Comparison of ENCODE assay signal across 8 cellular contexts in the genomic region with DNA sequence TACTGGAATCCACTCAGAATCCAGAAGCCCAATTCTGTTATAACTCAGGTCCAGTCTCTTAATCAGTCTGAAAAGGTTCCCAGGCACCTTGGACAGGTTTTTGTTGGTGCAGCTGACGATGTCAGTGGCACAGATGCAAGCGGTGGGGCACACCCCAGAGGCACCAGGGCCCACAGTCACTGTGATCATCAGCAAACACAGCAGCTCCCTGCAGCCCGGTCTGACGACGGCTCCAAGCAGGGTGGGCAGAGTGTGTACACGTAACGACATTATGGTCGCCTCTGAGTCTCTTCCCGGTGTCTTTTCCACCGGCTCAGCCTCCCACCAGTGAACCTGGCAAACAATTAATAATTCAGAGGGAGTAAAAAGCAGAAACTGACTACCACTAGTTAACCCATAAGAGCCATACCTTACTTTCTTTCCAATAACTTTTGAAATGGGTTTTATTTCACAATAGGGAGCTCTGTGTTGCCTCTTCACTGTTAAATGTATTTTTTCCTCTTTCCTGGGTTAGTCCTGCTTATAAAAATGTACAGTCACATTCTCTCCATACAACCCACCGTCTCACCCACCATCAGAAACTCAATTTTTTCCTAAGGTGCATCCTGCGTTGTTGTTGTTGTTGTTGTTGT. TPM values are rescaled to one million over a fixed set of nuclear protein-coding genes. Genes with fewer than 3 reads are reported as not detected.
DNase-seq lines count a peak whose midpoint lies in the region; ATAC-seq and TF ChIP-seq lines count a peak whose summit lies in the region.

No MANE protein-coding gene starts in this region.

- H3K9me3 Mint-ChIP-seq in immature natural killer cell = no peaks in the 10 kb centered on the region

- 0 out of 2 replicates have a peak, but pooled peaks cover 3% of the 10 kb centered on the region for H3K9me3 ChIP-seq in PC-9 (ENCODE audit: insufficient read depth, low read depth)
- H3K9me3 ChIP-seq in adrenal gland (replicated peaks in 1 of 3) = no peaks in the 10 kb centered on the region

- TF ChIP-seq CTCF in GM10266 (IDR thresholded peaks at IDR 0.05; ENCODE audit: control insufficient read depth, insufficient read depth, low read depth, missing control alignments) (no peak), PC-9 (conservative IDR thresholded peaks at IDR 0.05) (no peak), adrenal gland (IDR thresholded peaks at IDR 0.05) (no peak)

- peaks cover 5 to 13% (median 7%) of the 10 kb centered on the region in 3 donors for H3K27me3 Mint-ChIP-seq in immature natural killer cell (ENCODE audit: low read depth in 3 of 3)

- H3K27ac ChIP-seq in PC-9 (peak overlapping the region; percentile 98), adrenal gland (peak overlapping the region; percentile 15 to 93 (median 90))

- ATAC-seq in GM18858 (IDR thresholded peaks at IDR 0.05; ENCODE audit: unreplicated experiment) (no peak), GM18502 (IDR thresholded peaks at IDR 0.05; ENCODE audit: poor library complexity, unreplicated experiment) (no peak)

- peaks cover 31% of the 10 kb centered on the region for H3K36me3 ChIP-seq in PC-9 (ENCODE audit: low read depth)
- H3K36me3 ChIP-seq in adrenal gland (replicated peaks in 1 of 2) = no peaks in the 10 kb centered on the region

- peak overlapping the region; percentile 96 for H3K4me2 ChIP-seq in PC-9

- H3K4me3 ChIP-seq in PC-9 = peak overlapping the region; percentile 96
- peak overlapping the region in 3 of 4 donors; percentile 56 to 90 (median 58) for H3K4me3 ChIP-seq in adrenal gland

- CTCF ChIA-PET in PC-9 (lab: Charles Lee) = interaction anchor here (0.6 to 1.1 kb wide), 3 partner anchors 9 to 367 kb away, joined by 3 to 5 read pairs (median 3); no protein-coding TSS in a partner anchor

- intact Hi-C loops in PC-9 (cut with micrococcal nuclease; ENCODE audit: unreplicated experiment) = loop anchor here (1.0 to 5.0 kb wide), 4 partner anchors 192 to 1087 kb away; a partner anchor contains a TSS
- intact Hi-C loops in adrenal gland (cut with DNase I) = loop anchor here in 1 of 2 donors (5.0 to 10.0 kb wide), 2 partner anchors 42 to 146 kb away; no protein-coding TSS in a partner anchor

- peak overlapping the region; percentile 79 to 96 (median 84) for H3K27ac Mint-ChIP-seq in immature natural killer cell

- H3F3A ChIP-seq in PC-9 (ENCODE audit: insufficient read depth, low read depth) = peaks cover 41% of the 10 kb centered on the region

- peaks cover 43% of the 10 kb centered on the region for H3K4me1 ChIP-seq in PC-9 (replicated peaks; ENCODE audit: insufficient read depth)
- peaks cover 6 to 37% of the 10 kb centered on the region in 2 donors for H3K4me1 ChIP-seq in adrenal gland (replicated peaks in 1 of 2)

- peak overlapping the region; percentile 65; the same call in 1 of the 2 replicates for H2AFZ ChIP-seq in PC-9

- peak in 1 of 2 donors; percentile 37 for TF ChIP-seq POLR2A in adrenal gland (IDR thresholded peaks at IDR 0.05)

- WGBS in adrenal gland, 4 donors = 0 to 12% (median 5%) methylated on average over 8 to 12 of the region's 12 CpGs

- H3K4me1 Mint-ChIP-seq in immature natural killer cell = peaks cover 54 to 61% of the 10 kb centered on the region in 2 donors

- TSS peak; percentile 53 for BruUV-seq in PC-9 (replicated peaks; lab: Mats Ljungman, UMichigan)

- H3K27me3 ChIP-seq in PC-9 (ENCODE audit: insufficient read depth, low read depth) = no peaks in the 10 kb centered on the region
- H3K27me3 ChIP-seq in adrenal gland = no peaks in the 10 kb centered on the region

- peaks cover 0 to 5% (median 0%) of the 10 kb centered on the region in 3 donors for H3K36me3 Mint-ChIP-seq in immature natural killer cell

- peak overlapping the region; percentile 88 to 98 (median 95) for H3K4me3 Mint-ChIP-seq in immature natural killer cell

- DNase-seq in GM10266 (ENCODE audit: extremely low spot score) (peak; percentile 30), PC-9 (peak in 1 of 2 experiments; percentile 44), adrenal gland (peak; percentile 46 to 74 (median 54)), immature natural killer cell (peak; percentile 14 to 25 (median 24)), NCI-H446 treated with DMSO at 0.1 percent for 48 hours (lab: John Stamatoyannopoulos, UW) (no peak)
- peak; percentile 34 for DNase-seq in stimulated activated CD4-positive, alpha-beta T cell treated with anti-CD3 and anti-CD28 coated beads, Interleukin-12 subunit alpha, Interleukin-12 subunit beta, amount 100 ng/mL, for 4 hours

- no peaks in the 10 kb centered on the region for H4K20me1 ChIP-seq in PC-9 (ENCODE audit: insufficient read depth)

- H3K79me2 ChIP-seq in PC-9 (ENCODE audit: low read depth) = peaks cover 66% of the 10 kb centered on the region

- POLR2A ChIA-PET in PC-9 (lab: Charles Lee; ENCODE audit: unreplicated experiment) = interaction anchor here (0.5 to 1.2 kb wide), 6 partner anchors 9 to 1351 kb away, joined by 3 to 7 read pairs (median 3); no protein-coding TSS in a partner anchor

- no peaks in the 10 kb centered on the region for H3K9me2 ChIP-seq in PC-9 (ENCODE audit: insufficient read depth)

RNA-seq across cellular contexts. Expression of a gene that starts 0.6 kb away (rescaled TPM):
- 10.9 and 11.2 TPM in 2 replicates for total RNA-seq in PC-9 (2021)
- total RNA-seq in adrenal gland = 100 to 1,000 TPM in 1 of 8 donors, 10 to 100 TPM in 7; 21.0 to 110 (median 51.1) TPM
- polyA plus RNA-seq in adrenal gland = 10 to 100 TPM; 25.2 to 41.3 (median 31.5) TPM
- 10 to 100 TPM in 1 of 3 donors, 1 to 10 TPM in 2; 3.2 to 26.4 (median 7.4) TPM for polyA plus RNA-seq in immature natural killer cell

RNA-seq across cellular contexts. Expression of a gene that starts 0.9 kb away (rescaled TPM):
- 41.9 and 46.3 TPM in 2 replicates for total RNA-seq in PC-9 (2021)
- total RNA-seq in adrenal gland = 10 to 100 TPM; 16.5 to 34.7 (median 28.8) TPM
- 10 to 100 TPM; 10.6 to 40.4 (median 22.7) TPM for polyA plus RNA-seq in adrenal gland
- polyA plus RNA-seq in immature natural killer cell = 10 to 100 TPM in 2 of 3 donors, 1 to 10 TPM in 1; 6.5 to 13.3 (median 12.9) TPM
